In genomic region chr4:142548491-142548890, GRCh38 we compare ENCODE assay signal across 14 cellular contexts.
A peak's percentile ranks its signal among the peaks of the same experiment; 100 is the strongest.
DNase-seq lines count a peak whose midpoint lies in the region; ATAC-seq and TF ChIP-seq lines count a peak whose summit lies in the region.
"Had no signal": no experiment of that assay in that cellular context is flagged by ENCODE, and none has a peak within 500 bp of the region (broad histone marks: within the 10 kb centered on the region; RNA-seq: fewer than 3 reads in every experiment).

No MANE protein-coding gene starts in this region.

- H3K79me2 ChIP-seq in GM23248 (ENCODE audit: insufficient read depth): no peaks in the 10 kb centered on the region

- H3K9ac ChIP-seq in GM23248: no peak overlapping the region

- H3K27me3 ChIP-seq in GM23248 (replicated peaks; ENCODE audit: insufficient read depth): no peaks in the 10 kb centered on the region

- H3K4me2 ChIP-seq in GM23248 (ENCODE audit: unreplicated experiment): peak overlapping the region; percentile 4

- no peak for TF ChIP-seq CTCF in RWPE1 (conservative IDR thresholded peaks at IDR 0.05; ENCODE audit: low read depth)

- DNase-seq in activated CD4-positive, alpha-beta T cell treated with anti-CD3 and anti-CD28 coated beads for 36 hours: no peak
- DNase-seq in activated CD4-positive, alpha-beta T cell treated with anti-CD3 and anti-CD28 coated beads for 48 hours: no peak
- DNase-seq in GM23248 (peak; percentile 34), RWPE1 (ENCODE audit: low spot score) (peak; percentile 18), kidney tubule cell (ENCODE audit: low spot score) (peak; percentile 67)
- DNase-seq in stimulated activated CD4-positive, alpha-beta T cell treated with anti-CD3 and anti-CD28 coated beads, Interleukin-2, amount 100 ng/mL, for 24 hours: no peak
- DNase-seq: C1 segment of cervical spinal cord, EL, NCI-H1105 treated with DMSO at 0.1 percent for 48 hours, NCI-H1694 treated with DMSO at 0.1 percent for 48 hours, NCI-H2107, NCI-H526 treated with DMSO at 0.1 percent for 48 hours had no signal

- H3K4me3 Mint-ChIP-seq in activated CD4-positive, alpha-beta T cell treated with anti-CD3 and anti-CD28 coated beads for 36 hours: no peak overlapping the region

- in situ Hi-C loops in GM23248 (cut with MboI): no loop called here

- no peaks in the 10 kb centered on the region for H3K9me3 ChIP-seq in GM23248 (ENCODE audit: low read depth)
- H3K9me3 ChIP-seq: A549 had no signal

- peaks cover 9% of the 10 kb centered on the region for H3K36me3 Mint-ChIP-seq in activated CD4-positive, alpha-beta T cell treated with anti-CD3 and anti-CD28 coated beads for 36 hours (ENCODE audit: low read depth)

- intact Hi-C loops in activated CD4-positive, alpha-beta T cell treated with anti-CD3 and anti-CD28 coated beads for 36 hours (cut with DNase I, micrococcal nuclease): no loop called here

- peak; percentile 39 for ATAC-seq in activated CD4-positive, alpha-beta T cell treated with anti-CD3 and anti-CD28 coated beads for 36 hours
- ATAC-seq in HG03520 (IDR thresholded peaks at IDR 0.05; ENCODE audit: unreplicated experiment): no peak

- H3F3A ChIP-seq in GM23248 (ENCODE audit: insufficient read depth): peaks cover 32% of the 10 kb centered on the region

- H4K20me1 ChIP-seq in GM23248 (ENCODE audit: insufficient read depth): no peaks in the 10 kb centered on the region

- WGBS in GM23248 (ENCODE audit: low coverage in 1 of 2, low lambda C conversion rate in 2 of 2, missing lambda C conversion rate in 2 of 2), 2 experiments: 0 to 5% methylated on average over 1 of the region's 1 CpG

- no peaks in the 10 kb centered on the region; the same call in 1 of the 2 replicates for H3K9me2 ChIP-seq in GM23248 (ENCODE audit: insufficient read depth)

- H3K4me1 ChIP-seq in GM23248 (ENCODE audit: insufficient read depth): peaks cover 55% of the 10 kb centered on the region

- no peak overlapping the region for H3K27ac Mint-ChIP-seq in activated CD4-positive, alpha-beta T cell treated with anti-CD3 and anti-CD28 coated beads for 36 hours

- POLR2A ChIA-PET in activated CD4-positive, alpha-beta T cell treated with anti-CD3 and anti-CD28 coated beads for 36 hours (lab: Charles Lee): interaction anchor here (0.6 kb wide), 1 partner anchor 141 kb away, joined by 5 read pairs; no protein-coding TSS in a partner anchor
- POLR2A ChIA-PET in RWPE1 (lab: Yijun Ruan, JAX; ENCODE audit: low non-redundant PET): interaction anchor here (0.8 kb wide), 1 partner anchor 9 kb away, joined by 7 read pairs; no protein-coding TSS in a partner anchor

- H2AFZ ChIP-seq in GM23248: no peak overlapping the region

- no peak overlapping the region for H3K4me3 ChIP-seq in GM23248
- H3K4me3 ChIP-seq: A549 had no signal

- H3K27ac ChIP-seq in GM23248 (peak overlapping the region; percentile 61), RWPE1 (no peak overlapping the region)

- no peaks in the 10 kb centered on the region for H3K27me3 Mint-ChIP-seq in activated CD4-positive, alpha-beta T cell treated with anti-CD3 and anti-CD28 coated beads for 36 hours

- no peaks in the 10 kb centered on the region for H3K36me3 ChIP-seq in GM23248 (ENCODE audit: low read depth)

- H3K4me1 Mint-ChIP-seq in activated CD4-positive, alpha-beta T cell treated with anti-CD3 and anti-CD28 coated beads for 36 hours: peaks cover 59% of the 10 kb centered on the region

- CTCF ChIA-PET in activated CD4-positive, alpha-beta T cell treated with anti-CD3 and anti-CD28 coated beads for 36 hours (lab: Charles Lee): interaction anchor here (0.8 to 1.6 kb wide), 4 partner anchors 132 to 296 kb away, joined by 3 to 5 read pairs (median 3); no protein-coding TSS in a partner anchor
- CTCF ChIA-PET in RWPE1 (lab: Yijun Ruan, JAX): no interaction called here

- peaks cover 2% of the 10 kb centered on the region for H3K9me3 Mint-ChIP-seq in activated CD4-positive, alpha-beta T cell treated with anti-CD3 and anti-CD28 coated beads for 36 hours (ENCODE audit: low read depth)

Comparison
In these comparisons a context has a peak if more than half of its experiments do, and no peak if none do; other contexts are left out.
1. DNase-seq: peak in GM23248 (single experiment), RWPE1 (single experiment) and kidney tubule cell (single experiment); none in activated CD4-positive, alpha-beta T cell treated with anti-CD3 and anti-CD28 coated beads for 36 hours (single experiment), activated CD4-positive, alpha-beta T cell treated with anti-CD3 and anti-CD28 coated beads for 48 hours (single experiment) and stimulated activated CD4-positive, alpha-beta T cell treated with anti-CD3 and anti-CD28 coated beads, Interleukin-2, amount 100 ng/mL, for 24 hours (0 of 2).